3 cellular contexts compared by ENCODE assay signal in genomic region chr21:36166705-36167104, GRCh38.
A peak's percentile ranks its signal among the peaks of the same experiment; 100 is the strongest.
TF ChIP-seq lines count a peak whose summit lies in the region.

No MANE protein-coding gene starts in this region.

TF ChIP-seq in SK-N-SH, 30 proteins besides CTCF, POLR2A, EP300 and RAD21:
- TF ChIP-seq GABPA (IDR thresholded peaks at IDR 0.05; ENCODE audit: low read depth) (no peak), GATA2 (CRISPR knock-in tag; IDR thresholded peaks at IDR 0.05) (0 out of 2 replicates have a peak, but pooled peaks have one; percentile 23), MEF2A (IDR thresholded peaks at IDR 0.05; ENCODE audit: borderline replicate concordance, low read depth) (no peak)

TF ChIP-seq in SK-N-SH treated with all-trans-retinoic acid at 6 μM for 48 hours, 23 proteins besides CTCF, POLR2A, EP300 and RAD21:
- TF ChIP-seq ZNF565 (CRISPR knock-in tag; conservative IDR thresholded peaks at IDR 0.05; ENCODE audit: low read depth) (no peak), RARB (CRISPR knock-in tag; IDR thresholded peaks at IDR 0.05) (no peak), GLIS3 (CRISPR knock-in tag; IDR thresholded peaks at IDR 0.05) (no peak), TOX (CRISPR knock-in tag; IDR thresholded peaks at IDR 0.05; ENCODE audit: borderline replicate concordance) (no peak), CSRNP3 (CRISPR knock-in tag; IDR thresholded peaks at IDR 0.05) (no peak), TSHZ2 (CRISPR knock-in tag; IDR thresholded peaks at IDR 0.05) (no peak), PPARA (CRISPR knock-in tag; IDR thresholded peaks at IDR 0.05; ENCODE audit: borderline replicate concordance) (no peak), ZNF8 (CRISPR knock-in tag; IDR thresholded peaks at IDR 0.05) (no peak), SNAI2 (CRISPR knock-in tag; IDR thresholded peaks at IDR 0.05) (no peak), ISL1 (CRISPR knock-in tag; IDR thresholded peaks at IDR 0.05) (no peak), CREB5 (CRISPR knock-in tag; IDR thresholded peaks at IDR 0.05; ENCODE audit: low read depth) (no peak), BACH2 (CRISPR knock-in tag; IDR thresholded peaks at IDR 0.05; ENCODE audit: borderline replicate concordance) (no peak), PATZ1 (CRISPR knock-in tag; IDR thresholded peaks at IDR 0.05; ENCODE audit: borderline replicate concordance) (no peak), TCF4 (CRISPR knock-in tag; IDR thresholded peaks at IDR 0.05; ENCODE audit: borderline replicate concordance) (no peak), ZNF70 (CRISPR knock-in tag; IDR thresholded peaks at IDR 0.05) (no peak), OSR1 (CRISPR knock-in tag; IDR thresholded peaks at IDR 0.05) (no peak)
- TF ChIP-seq, protein P1, sequence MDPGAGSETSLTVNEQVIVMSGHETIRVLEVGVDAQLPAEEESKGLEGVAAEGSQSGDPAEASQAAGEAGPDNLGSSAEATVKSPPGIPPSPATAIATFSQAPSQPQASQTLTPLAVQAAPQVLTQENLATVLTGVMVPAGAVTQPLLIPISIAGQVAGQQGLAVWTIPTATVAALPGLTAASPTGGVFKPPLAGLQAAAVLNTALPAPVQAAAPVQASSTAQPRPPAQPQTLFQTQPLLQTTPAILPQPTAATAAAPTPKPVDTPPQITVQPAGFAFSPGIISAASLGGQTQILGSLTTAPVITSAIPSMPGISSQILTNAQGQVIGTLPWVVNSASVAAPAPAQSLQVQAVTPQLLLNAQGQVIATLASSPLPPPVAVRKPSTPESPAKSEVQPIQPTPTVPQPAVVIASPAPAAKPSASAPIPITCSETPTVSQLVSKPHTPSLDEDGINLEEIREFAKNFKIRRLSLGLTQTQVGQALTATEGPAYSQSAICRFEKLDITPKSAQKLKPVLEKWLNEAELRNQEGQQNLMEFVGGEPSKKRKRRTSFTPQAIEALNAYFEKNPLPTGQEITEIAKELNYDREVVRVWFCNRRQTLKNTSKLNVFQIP (CRISPR knock-in tag; IDR thresholded peaks at IDR 0.05; ENCODE audit: borderline replicate concordance, low read depth): no peak
TF ChIP-seq in SK-N-SH treated with all-trans-retinoic acid at 6 μM for 48 hours: peak in this region for 0.

TF ChIP-seq in K562, 482 proteins besides CTCF, POLR2A, EP300 and RAD21 (continues in another document):
- TF ChIP-seq NFE2 (IDR thresholded peaks at IDR 0.05; ENCODE audit: low read depth) (no peak), GATA2 (CRISPR knock-in tag; IDR thresholded peaks at IDR 0.05) (peak; percentile 86), ELF1 (tag; IDR thresholded peaks at IDR 0.05) (no peak), FOXK1 (CRISPR knock-in tag; IDR thresholded peaks at IDR 0.05; ENCODE audit: borderline replicate concordance) (no peak), TAL1 (IDR thresholded peaks at IDR 0.05) (peak; percentile 45), DLX4 (CRISPR knock-in tag; IDR thresholded peaks at IDR 0.05) (no peak), PBX2 (CRISPR knock-in tag; IDR thresholded peaks at IDR 0.05; ENCODE audit: low read depth) (no peak), PBX2 (tag; conservative IDR thresholded peaks at IDR 0.05; ENCODE audit: low read depth) (peak; percentile 89), ESRRB (CRISPR knock-in tag; IDR thresholded peaks at IDR 0.05; ENCODE audit: borderline replicate concordance) (no peak), RBBP5 (IDR thresholded peaks at IDR 0.05; ENCODE audit: borderline replicate concordance, insufficient read depth, low read length, poor library complexity, severe bottlenecking) (peak; percentile 26), CBFA2T2 (conservative IDR thresholded peaks at IDR 0.05) (no peak; the same call in 1 of the 2 replicates), BHLHE40 (IDR thresholded peaks at IDR 0.05; ENCODE audit: low read length) (0 out of 2 replicates have a peak, but pooled peaks have one; percentile 30), ELF2 (CRISPR knock-in tag; IDR thresholded peaks at IDR 0.05) (no peak), DPF2 (IDR thresholded peaks at IDR 0.05) (0 out of 2 replicates have a peak, but pooled peaks have one; percentile 35), ARID2 (IDR thresholded peaks at IDR 0.05) (no peak), MEIS2 (IDR thresholded peaks at IDR 0.05; ENCODE audit: partially characterized antibody) (peak; percentile 81), SREBF2 (CRISPR knock-in tag; IDR thresholded peaks at IDR 0.05) (no peak), OTX1 (CRISPR knock-in tag; IDR thresholded peaks at IDR 0.05) (no peak), TEAD4 (IDR thresholded peaks at IDR 0.05; ENCODE audit: low read length) (peak; percentile 53; the same call in 1 of the 2 replicates), TEAD4 (CRISPR knock-in tag; IDR thresholded peaks at IDR 0.05; ENCODE audit: borderline replicate concordance) (no peak), CREB5 (CRISPR knock-in tag; IDR thresholded peaks at IDR 0.05) (no peak), NONO (IDR thresholded peaks at IDR 0.05; ENCODE audit: low read depth in 2 of 2, low read length in 1 of 2) (no peak), TCF3 (CRISPR knock-in tag; IDR thresholded peaks at IDR 0.05) (peak; percentile 61)
- TF ChIP-seq, protein P2, sequence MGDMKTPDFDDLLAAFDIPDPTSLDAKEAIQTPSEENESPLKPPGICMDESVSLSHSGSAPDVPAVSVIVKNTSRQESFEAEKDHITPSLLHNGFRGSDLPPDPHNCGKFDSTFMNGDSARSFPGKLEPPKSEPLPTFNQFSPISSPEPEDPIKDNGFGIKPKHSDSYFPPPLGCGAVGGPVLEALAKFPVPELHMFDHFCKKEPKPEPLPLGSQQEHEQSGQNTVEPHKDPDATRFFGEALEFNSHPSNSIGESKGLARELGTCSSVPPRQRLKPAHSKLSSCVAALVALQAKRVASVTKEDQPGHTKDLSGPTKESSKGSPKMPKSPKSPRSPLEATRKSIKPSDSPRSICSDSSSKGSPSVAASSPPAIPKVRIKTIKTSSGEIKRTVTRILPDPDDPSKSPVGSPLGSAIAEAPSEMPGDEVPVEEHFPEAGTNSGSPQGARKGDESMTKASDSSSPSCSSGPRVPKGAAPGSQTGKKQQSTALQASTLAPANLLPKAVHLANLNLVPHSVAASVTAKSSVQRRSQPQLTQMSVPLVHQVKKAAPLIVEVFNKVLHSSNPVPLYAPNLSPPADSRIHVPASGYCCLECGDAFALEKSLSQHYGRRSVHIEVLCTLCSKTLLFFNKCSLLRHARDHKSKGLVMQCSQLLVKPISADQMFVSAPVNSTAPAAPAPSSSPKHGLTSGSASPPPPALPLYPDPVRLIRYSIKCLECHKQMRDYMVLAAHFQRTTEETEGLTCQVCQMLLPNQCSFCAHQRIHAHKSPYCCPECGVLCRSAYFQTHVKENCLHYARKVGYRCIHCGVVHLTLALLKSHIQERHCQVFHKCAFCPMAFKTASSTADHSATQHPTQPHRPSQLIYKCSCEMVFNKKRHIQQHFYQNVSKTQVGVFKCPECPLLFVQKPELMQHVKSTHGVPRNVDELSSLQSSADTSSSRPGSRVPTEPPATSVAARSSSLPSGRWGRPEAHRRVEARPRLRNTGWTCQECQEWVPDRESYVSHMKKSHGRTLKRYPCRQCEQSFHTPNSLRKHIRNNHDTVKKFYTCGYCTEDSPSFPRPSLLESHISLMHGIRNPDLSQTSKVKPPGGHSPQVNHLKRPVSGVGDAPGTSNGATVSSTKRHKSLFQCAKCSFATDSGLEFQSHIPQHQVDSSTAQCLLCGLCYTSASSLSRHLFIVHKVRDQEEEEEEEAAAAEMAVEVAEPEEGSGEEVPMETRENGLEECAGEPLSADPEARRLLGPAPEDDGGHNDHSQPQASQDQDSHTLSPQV (IDR thresholded peaks at IDR 0.05): no peak
- TF ChIP-seq, protein P3, sequence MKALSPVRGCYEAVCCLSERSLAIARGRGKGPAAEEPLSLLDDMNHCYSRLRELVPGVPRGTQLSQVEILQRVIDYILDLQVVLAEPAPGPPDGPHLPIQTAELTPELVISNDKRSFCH (CRISPR knock-in tag; IDR thresholded peaks at IDR 0.05): no peak
- TF ChIP-seq, protein P3 (tag; IDR thresholded peaks at IDR 0.05): peak; percentile 39; the same call in 1 of the 2 replicates
- TF ChIP-seq, protein P4, sequence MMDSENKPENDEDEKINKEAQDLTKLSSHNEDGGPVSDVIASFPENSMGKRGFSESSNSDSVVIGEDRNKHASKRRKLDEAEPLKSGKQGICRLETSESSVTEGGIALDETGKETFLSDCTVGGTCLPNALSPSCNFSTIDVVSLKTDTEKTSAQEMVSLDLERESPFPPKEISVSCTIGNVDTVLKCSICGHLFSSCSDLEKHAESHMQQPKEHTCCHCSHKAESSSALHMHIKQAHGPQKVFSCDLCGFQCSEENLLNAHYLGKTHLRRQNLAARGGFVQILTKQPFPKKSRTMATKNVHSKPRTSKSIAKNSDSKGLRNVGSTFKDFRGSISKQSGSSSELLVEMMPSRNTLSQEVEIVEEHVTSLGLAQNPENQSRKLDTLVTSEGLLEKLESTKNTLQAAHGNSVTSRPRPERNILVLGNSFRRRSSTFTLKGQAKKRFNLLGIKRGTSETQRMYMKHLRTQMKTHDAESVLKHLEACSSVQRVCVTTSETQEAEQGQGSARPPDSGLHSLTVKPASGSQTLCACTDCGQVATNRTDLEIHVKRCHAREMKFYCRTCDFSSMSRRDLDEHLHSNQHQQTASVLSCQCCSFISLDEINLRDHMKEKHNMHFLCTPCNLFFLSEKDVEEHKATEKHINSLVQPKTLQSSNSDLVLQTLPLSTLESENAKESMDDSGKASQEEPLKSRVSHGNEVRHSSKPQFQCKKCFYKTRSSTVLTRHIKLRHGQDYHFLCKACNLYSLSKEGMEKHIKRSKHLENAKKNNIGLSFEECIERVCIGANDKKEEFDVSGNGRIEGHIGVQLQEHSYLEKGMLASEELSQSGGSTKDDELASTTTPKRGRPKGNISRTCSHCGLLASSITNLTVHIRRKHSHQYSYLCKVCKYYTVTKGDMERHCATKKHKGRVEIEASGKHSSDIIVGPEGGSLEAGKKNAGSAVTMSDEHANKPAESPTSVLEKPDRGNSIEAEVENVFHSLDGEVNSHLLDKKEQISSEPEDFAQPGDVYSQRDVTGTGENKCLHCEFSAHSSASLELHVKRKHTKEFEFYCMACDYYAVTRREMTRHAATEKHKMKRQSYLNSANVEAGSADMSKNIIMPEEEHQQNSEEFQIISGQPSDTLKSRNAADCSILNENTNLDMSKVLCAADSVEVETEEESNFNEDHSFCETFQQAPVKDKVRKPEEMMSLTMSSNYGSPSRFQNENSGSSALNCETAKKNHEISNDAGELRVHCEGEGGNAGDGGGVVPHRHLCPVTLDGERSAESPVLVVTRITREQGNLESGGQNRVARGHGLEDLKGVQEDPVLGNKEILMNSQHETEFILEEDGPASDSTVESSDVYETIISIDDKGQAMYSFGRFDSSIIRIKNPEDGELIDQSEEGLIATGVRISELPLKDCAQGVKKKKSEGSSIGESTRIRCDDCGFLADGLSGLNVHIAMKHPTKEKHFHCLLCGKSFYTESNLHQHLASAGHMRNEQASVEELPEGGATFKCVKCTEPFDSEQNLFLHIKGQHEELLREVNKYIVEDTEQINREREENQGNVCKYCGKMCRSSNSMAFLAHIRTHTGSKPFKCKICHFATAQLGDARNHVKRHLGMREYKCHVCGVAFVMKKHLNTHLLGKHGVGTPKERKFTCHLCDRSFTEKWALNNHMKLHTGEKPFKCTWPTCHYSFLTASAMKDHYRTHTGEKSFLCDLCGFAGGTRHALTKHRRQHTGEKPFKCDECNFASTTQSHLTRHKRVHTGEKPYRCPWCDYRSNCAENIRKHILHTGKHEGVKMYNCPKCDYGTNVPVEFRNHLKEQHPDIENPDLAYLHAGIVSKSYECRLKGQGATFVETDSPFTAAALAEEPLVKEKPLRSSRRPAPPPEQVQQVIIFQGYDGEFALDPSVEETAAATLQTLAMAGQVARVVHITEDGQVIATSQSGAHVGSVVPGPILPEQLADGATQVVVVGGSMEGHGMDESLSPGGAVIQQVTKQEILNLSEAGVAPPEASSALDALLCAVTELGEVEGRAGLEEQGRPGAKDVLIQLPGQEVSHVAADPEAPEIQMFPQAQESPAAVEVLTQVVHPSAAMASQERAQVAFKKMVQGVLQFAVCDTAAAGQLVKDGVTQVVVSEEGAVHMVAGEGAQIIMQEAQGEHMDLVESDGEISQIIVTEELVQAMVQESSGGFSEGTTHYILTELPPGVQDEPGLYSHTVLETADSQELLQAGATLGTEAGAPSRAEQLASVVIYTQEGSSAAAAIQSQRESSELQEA (IDR thresholded peaks at IDR 0.05; ENCODE audit: low read depth): no peak
- TF ChIP-seq, protein P5, sequence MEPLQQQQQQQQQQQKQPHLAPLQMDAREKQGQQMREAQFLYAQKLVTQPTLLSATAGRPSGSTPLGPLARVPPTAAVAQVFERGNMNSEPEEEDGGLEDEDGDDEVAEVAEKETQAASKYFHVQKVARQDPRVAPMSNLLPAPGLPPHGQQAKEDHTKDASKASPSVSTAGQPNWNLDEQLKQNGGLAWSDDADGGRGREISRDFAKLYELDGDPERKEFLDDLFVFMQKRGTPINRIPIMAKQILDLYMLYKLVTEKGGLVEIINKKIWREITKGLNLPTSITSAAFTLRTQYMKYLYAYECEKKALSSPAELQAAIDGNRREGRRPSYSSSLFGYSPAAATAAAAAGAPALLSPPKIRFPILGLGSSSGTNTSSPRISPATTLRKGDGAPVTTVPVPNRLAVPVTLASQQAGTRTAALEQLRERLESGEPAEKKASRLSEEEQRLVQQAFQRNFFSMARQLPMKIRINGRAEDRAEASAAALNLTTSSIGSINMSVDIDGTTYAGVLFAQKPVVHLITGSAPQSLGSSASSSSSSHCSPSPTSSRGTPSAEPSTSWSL (CRISPR knock-in tag; IDR thresholded peaks at IDR 0.05; ENCODE audit: borderline replicate concordance): no peak
